10 cellular contexts compared by ENCODE assay signal in the genomic region with DNA sequence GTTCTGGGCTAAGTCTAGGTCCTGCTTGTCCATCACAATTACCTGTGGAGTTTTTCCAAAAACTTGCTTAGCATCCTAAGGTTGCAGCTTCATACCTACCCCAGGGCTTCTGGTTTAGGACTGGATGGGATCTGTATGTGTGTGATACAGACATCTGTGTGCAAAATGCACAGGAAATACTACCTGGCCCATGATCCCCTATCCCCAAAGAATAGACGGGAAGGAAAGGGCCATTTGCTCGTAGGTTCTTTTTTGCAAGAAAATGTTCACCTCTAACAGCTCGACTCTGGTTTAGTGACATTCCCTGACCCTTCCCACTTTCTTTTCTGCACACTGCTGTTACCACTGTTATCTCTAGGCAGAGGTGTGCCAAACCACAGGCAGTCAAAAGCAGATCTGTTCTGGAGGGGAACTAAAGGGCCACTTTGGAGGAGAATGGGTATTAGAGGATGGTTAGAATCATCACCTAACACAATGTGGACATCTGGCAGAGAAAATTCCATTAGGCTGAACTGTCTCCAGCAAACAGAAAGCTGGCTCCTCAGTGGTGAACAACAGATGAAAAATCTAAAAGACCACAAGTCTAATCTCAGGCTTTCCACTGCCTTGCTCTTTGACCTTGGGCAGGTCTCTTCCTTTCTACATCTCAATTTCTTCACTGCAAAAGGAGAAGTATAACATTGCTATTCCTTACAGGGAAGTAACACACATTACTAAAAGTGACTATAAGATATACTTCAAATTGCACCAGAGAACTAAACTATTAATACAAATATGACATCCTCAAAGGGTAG.
DNase-seq lines count a peak whose midpoint lies in the region; ATAC-seq and TF ChIP-seq lines count a peak whose summit lies in the region.
"Had no signal": no experiment of that assay in that cellular context is flagged by ENCODE, and none has a peak within 500 bp of the region (broad histone marks: within the 10 kb centered on the region; RNA-seq: fewer than 3 reads in every experiment).

No MANE protein-coding gene starts in this region.

- H3K9me3 ChIP-seq in SJSA1 (replicated peaks) (no peaks in the 10 kb centered on the region), thoracic aorta (no peaks in the 10 kb centered on the region)
- H3K9me3 ChIP-seq: BLaER1 had no signal

- H3K27me3 ChIP-seq in SJSA1 (replicated peaks) = no peaks in the 10 kb centered on the region
- H3K27me3 ChIP-seq in thoracic aorta (replicated peaks; ENCODE audit: insufficient read depth) = no peaks in the 10 kb centered on the region

- no peak for ATAC-seq in activated T-cell treated with anti-CD3 and anti-CD28 coated beads, Interleukin-2, amount 50 U/mL, for 72 hours (replicated peaks in 1 of 2)
- no peak for ATAC-seq in thoracic aorta (ENCODE audit: insufficient number of reproducible peaks, low FRiP score, low read depth)
- no peak for ATAC-seq in GM21528 (IDR thresholded peaks at IDR 0.05; ENCODE audit: low FRiP score, unreplicated experiment)
- ATAC-seq in HG02981 (IDR thresholded peaks at IDR 0.05; ENCODE audit: unreplicated experiment) = no peak

- peaks cover 56% of the 10 kb centered on the region for H3K4me1 Mint-ChIP-seq in activated T-cell treated with anti-CD3 and anti-CD28 coated beads, Interleukin-2, amount 50 U/mL, for 24 hours (ENCODE audit: low read depth)
- peaks cover 62% of the 10 kb centered on the region for H3K4me1 Mint-ChIP-seq in activated T-cell treated with anti-CD3 and anti-CD28 coated beads, Interleukin-2, amount 50 U/mL, for 72 hours (ENCODE audit: low read depth)

- H3K27me3 Mint-ChIP-seq in activated T-cell treated with anti-CD3 and anti-CD28 coated beads, Interleukin-2, amount 50 U/mL, for 24 hours = no peaks in the 10 kb centered on the region
- no peaks in the 10 kb centered on the region for H3K27me3 Mint-ChIP-seq in activated T-cell treated with anti-CD3 and anti-CD28 coated beads, Interleukin-2, amount 50 U/mL, for 72 hours (ENCODE audit: low read depth)

- peak overlapping the region; percentile 10 for H3K27ac Mint-ChIP-seq in activated T-cell treated with anti-CD3 and anti-CD28 coated beads, Interleukin-2, amount 50 U/mL, for 24 hours
- H3K27ac Mint-ChIP-seq in activated T-cell treated with anti-CD3 and anti-CD28 coated beads, Interleukin-2, amount 50 U/mL, for 72 hours = no peak overlapping the region

- H3K4me3 ChIP-seq in SJSA1 = no peak overlapping the region
- H3K4me3 ChIP-seq in fibroblast of the aortic adventitia (ENCODE audit: low read depth, low read length) = no peak overlapping the region
- H3K4me3 ChIP-seq in thoracic aorta = peak overlapping the region; percentile 13
- H3K4me3 ChIP-seq: BLaER1 had no signal

- intact Hi-C loops in posterior vena cava (cut with DNase I) = no loop called here

- TF ChIP-seq CTCF in fibroblast of the aortic adventitia (IDR thresholded peaks at IDR 0.05; ENCODE audit: insufficient read depth, low read length) = no peak
- TF ChIP-seq CTCF in thoracic aorta (IDR thresholded peaks at IDR 0.05) = no peak

- peaks cover 4% of the 10 kb centered on the region for H3K36me3 Mint-ChIP-seq in activated T-cell treated with anti-CD3 and anti-CD28 coated beads, Interleukin-2, amount 50 U/mL, for 24 hours (ENCODE audit: low read depth)
- no peaks in the 10 kb centered on the region for H3K36me3 Mint-ChIP-seq in activated T-cell treated with anti-CD3 and anti-CD28 coated beads, Interleukin-2, amount 50 U/mL, for 72 hours (ENCODE audit: insufficient read depth in 2 of 2)

- H3K9me3 Mint-ChIP-seq in activated T-cell treated with anti-CD3 and anti-CD28 coated beads, Interleukin-2, amount 50 U/mL, for 24 hours = no peaks in the 10 kb centered on the region
- no peaks in the 10 kb centered on the region for H3K9me3 Mint-ChIP-seq in activated T-cell treated with anti-CD3 and anti-CD28 coated beads, Interleukin-2, amount 50 U/mL, for 72 hours

- H3K27ac ChIP-seq in SJSA1 = peak overlapping the region; percentile 75
- peak overlapping the region; percentile 31 to 79 for H3K27ac ChIP-seq in thoracic aorta
- H3K27ac ChIP-seq: BLaER1 had no signal

- no peak overlapping the region for H3K4me3 Mint-ChIP-seq in activated T-cell treated with anti-CD3 and anti-CD28 coated beads, Interleukin-2, amount 50 U/mL, for 24 hours
- peak overlapping the region in 1 of 2 donors; percentile 13 for H3K4me3 Mint-ChIP-seq in activated T-cell treated with anti-CD3 and anti-CD28 coated beads, Interleukin-2, amount 50 U/mL, for 72 hours

- H3K4me1 ChIP-seq in SJSA1 (replicated peaks) = peaks cover 38% of the 10 kb centered on the region
- H3K4me1 ChIP-seq in thoracic aorta (ENCODE audit: control insufficient read depth in 1 of 2, low read depth in 2 of 2) = peaks cover 36 to 57% of the 10 kb centered on the region in 2 donors

- DNase-seq in activated T-cell treated with anti-CD3 and anti-CD28 coated beads, Interleukin-2, amount 50 U/mL, for 24 hours = no peak
- DNase-seq in activated T-cell treated with anti-CD3 and anti-CD28 coated beads, Interleukin-2, amount 50 U/mL, for 72 hours = no peak
- DNase-seq in SJSA1 (ENCODE audit: low read depth in 1 of 2, low spot score in 2 of 2) = peak; percentile 52 to 61
- DNase-seq in fibroblast of the aortic adventitia (ENCODE audit: low read depth) = peak; percentile 86
- DNase-seq in thoracic aorta (ENCODE audit: low spot score) = no peak
- no peak for DNase-seq in posterior vena cava (ENCODE audit: low spot score)
- DNase-seq: activated gamma-delta T cell had no signal

- H3K36me3 ChIP-seq in SJSA1 = no peaks in the 10 kb centered on the region
- no peaks in the 10 kb centered on the region for H3K36me3 ChIP-seq in thoracic aorta

Comparison
In these comparisons a context has a peak if more than half of its experiments do, and no peak if none do; other contexts are left out.
1. DNase-seq: peak in SJSA1 (2 of 2) and fibroblast of the aortic adventitia (single experiment); none in activated T-cell treated with anti-CD3 and anti-CD28 coated beads, Interleukin-2, amount 50 U/mL, for 24 hours (single experiment), activated T-cell treated with anti-CD3 and anti-CD28 coated beads, Interleukin-2, amount 50 U/mL, for 72 hours (0 of 2), thoracic aorta (single experiment) and posterior vena cava (single experiment).